Comparison of ENCODE assay signal across 8 cellular contexts in the genomic region with DNA sequence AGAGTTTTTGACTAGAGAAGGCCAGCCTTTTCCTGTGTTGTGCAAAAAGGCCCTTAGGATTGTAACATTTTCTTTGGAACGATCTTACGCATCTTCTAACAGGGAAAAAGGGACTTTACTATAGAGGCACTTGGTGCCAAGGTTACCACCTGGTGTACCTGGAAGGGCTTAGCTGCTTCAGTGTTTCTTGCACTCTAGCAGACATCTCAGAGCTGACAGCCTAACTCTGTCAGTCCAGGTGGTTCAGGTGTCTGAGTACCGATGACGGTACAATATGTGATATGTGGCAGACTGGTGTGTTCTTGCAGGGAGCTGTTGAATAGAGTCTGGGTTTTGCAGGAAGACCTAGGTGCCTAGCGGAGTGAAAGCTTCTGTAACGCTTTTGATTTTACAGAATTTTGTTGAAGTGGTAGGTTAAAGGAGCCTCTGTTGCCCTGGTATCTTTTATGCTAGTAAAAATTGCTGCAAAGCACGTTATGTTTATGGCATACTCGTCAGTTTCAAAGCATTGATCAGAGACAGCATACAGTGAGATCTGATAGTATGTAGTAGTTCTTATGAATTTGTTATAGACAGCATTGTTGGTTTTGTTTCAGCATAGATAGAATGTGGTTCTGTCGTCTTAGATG. TPM values are rescaled to one million over a fixed set of nuclear protein-coding genes. Genes with fewer than 3 reads are reported as not detected.
DNase-seq lines count a peak whose midpoint lies in the region; ATAC-seq and TF ChIP-seq lines count a peak whose summit lies in the region.

No MANE protein-coding gene starts in this region.

- peak overlapping the region; percentile 88 for H3K4me3 Mint-ChIP-seq in Calu3 (ENCODE audit: low read depth, unreplicated experiment)
- peak overlapping the region; percentile 79 for H3K4me3 Mint-ChIP-seq in activated T-helper 1 cell treated with anti-CD3 and anti-CD28 coated beads, Interleukin-12 subunit alpha, Interleukin-12 subunit beta, Interleukin-2, Interleukin-4 antibody, amounts not matched to agents 30 ng/mL and 10 ng/mL and 1 ng/mL, durations not matched to agents 14 hours and 24 hours and 36 hours

- H3K27ac Mint-ChIP-seq in Calu3 (ENCODE audit: unreplicated experiment) = peak overlapping the region; percentile 72
- no peak overlapping the region for H3K27ac Mint-ChIP-seq in activated T-helper 1 cell treated with anti-CD3 and anti-CD28 coated beads, Interleukin-12 subunit alpha, Interleukin-12 subunit beta, Interleukin-2, Interleukin-4 antibody, amounts not matched to agents 30 ng/mL and 10 ng/mL and 1 ng/mL, durations not matched to agents 14 hours and 24 hours and 36 hours

- DNase-seq in Calu3 = peak; percentile 17
- peak; percentile 38 for DNase-seq in M059J (ENCODE audit: low read depth)
- DNase-seq in activated T-helper 1 cell treated with anti-CD3 and anti-CD28 coated beads, Interleukin-12 subunit alpha, Interleukin-12 subunit beta, Interleukin-2, Interleukin-4 antibody, amounts not matched to agents 30 ng/mL and 10 ng/mL and 1 ng/mL, durations not matched to agents 14 hours and 24 hours and 36 hours (ENCODE audit: low spot score) = peak; percentile 3
- DNase-seq in SW 1271 (lab: John Stamatoyannopoulos, UW) = no peak
- no peak for DNase-seq in NOMO-1 (lab: John Stamatoyannopoulos, UW; ENCODE audit: unreplicated experiment in 2 of 2)

- H3K4me1 Mint-ChIP-seq in Calu3 (ENCODE audit: low read depth, unreplicated experiment) = peaks cover 26% of the 10 kb centered on the region
- H3K4me1 Mint-ChIP-seq in activated T-helper 1 cell treated with anti-CD3 and anti-CD28 coated beads, Interleukin-12 subunit alpha, Interleukin-12 subunit beta, Interleukin-2, Interleukin-4 antibody, amounts not matched to agents 30 ng/mL and 10 ng/mL and 1 ng/mL, durations not matched to agents 14 hours and 24 hours and 36 hours (ENCODE audit: low read depth) = peaks cover 30% of the 10 kb centered on the region

- H3K9me3 Mint-ChIP-seq in Calu3 (ENCODE audit: low read depth, unreplicated experiment) = no peaks in the 10 kb centered on the region
- H3K9me3 Mint-ChIP-seq in activated T-helper 1 cell treated with anti-CD3 and anti-CD28 coated beads, Interleukin-12 subunit alpha, Interleukin-12 subunit beta, Interleukin-2, Interleukin-4 antibody, amounts not matched to agents 30 ng/mL and 10 ng/mL and 1 ng/mL, durations not matched to agents 14 hours and 24 hours and 36 hours = no peaks in the 10 kb centered on the region

- H3K27me3 Mint-ChIP-seq in Calu3 (ENCODE audit: unreplicated experiment) = no peaks in the 10 kb centered on the region
- H3K27me3 Mint-ChIP-seq in activated T-helper 1 cell treated with anti-CD3 and anti-CD28 coated beads, Interleukin-12 subunit alpha, Interleukin-12 subunit beta, Interleukin-2, Interleukin-4 antibody, amounts not matched to agents 30 ng/mL and 10 ng/mL and 1 ng/mL, durations not matched to agents 14 hours and 24 hours and 36 hours (ENCODE audit: insufficient read depth) = peaks cover 40% of the 10 kb centered on the region

- no peak for ATAC-seq in HG02798 (IDR thresholded peaks at IDR 0.05; ENCODE audit: poor library complexity, unreplicated experiment)

- intact Hi-C loops in Calu3 (cut with micrococcal nuclease; ENCODE audit: unreplicated experiment) = loop anchor here (1.0 to 5.0 kb wide), 3 partner anchors 62 to 286 kb away; no protein-coding TSS in a partner anchor
- intact Hi-C loops in activated T-helper 1 cell treated with anti-CD3 and anti-CD28 coated beads, Interleukin-12 subunit alpha, Interleukin-12 subunit beta, Interleukin-2, Interleukin-4 antibody, amounts not matched to agents 30 ng/mL and 10 ng/mL and 1 ng/mL, durations not matched to agents 14 hours and 24 hours and 36 hours (cut with micrococcal nuclease) = loop anchor here (1.0 to 10.0 kb wide), 11 partner anchors 24 to 1365 kb away; partner anchors contain the start of genes AP4B1, CSDE1, CTTNBP2NL and DCLRE1B

- H3K4me3 ChIP-seq in iPS-11a (ENCODE audit: low read depth, low read length) (peak overlapping the region; percentile 71), skin epidermis (peak overlapping the region; percentile 72 to 100 (median 93))

- CTCF ChIA-PET in Calu3 (lab: Charles Lee) = interaction anchor here (1.0 to 1.3 kb wide), 2 partner anchors 62 to 65 kb away, joined by 3 to 4 read pairs; no protein-coding TSS in a partner anchor

- no peak for TF ChIP-seq CTCF in Calu3 (IDR thresholded peaks at IDR 0.05; ENCODE audit: unreplicated experiment)

- peaks cover 41% of the 10 kb centered on the region for H3K36me3 Mint-ChIP-seq in Calu3 (ENCODE audit: insufficient read depth, unreplicated experiment)
- no peaks in the 10 kb centered on the region for H3K36me3 Mint-ChIP-seq in activated T-helper 1 cell treated with anti-CD3 and anti-CD28 coated beads, Interleukin-12 subunit alpha, Interleukin-12 subunit beta, Interleukin-2, Interleukin-4 antibody, amounts not matched to agents 30 ng/mL and 10 ng/mL and 1 ng/mL, durations not matched to agents 14 hours and 24 hours and 36 hours (ENCODE audit: low read depth)

- no TSS peak for BruUV-seq in Calu3 (replicated peaks; lab: Mats Ljungman, UMichigan)

- H3K27ac ChIP-seq in skin epidermis = peak overlapping the region in 8 of 21 experiments; percentile 80 to 96 (median 91)

RNA-seq across cellular contexts. Expression of gene MAGI3, which starts 1.4 kb away (rescaled TPM):
- 13.4 and 14.2 TPM in 2 replicates for total RNA-seq in Calu3 (2022)
- total RNA-seq in M059J (2014; rRNA removed; shearing (Covaris generic)) = 7.6 and 12.7 TPM in 2 replicates
- 3.0 and 3.2 TPM in 2 replicates for total RNA-seq in activated T-helper 1 cell treated with anti-CD3 and anti-CD28 coated beads, Interleukin-12 subunit alpha, Interleukin-12 subunit beta, Interleukin-2, Interleukin-4 antibody, amounts not matched to agents 30 ng/mL and 10 ng/mL and 1 ng/mL, durations not matched to agents 14 hours and 24 hours and 36 hours

Comparison
In these comparisons a context has a peak if more than half of its experiments do, and no peak if none do; other contexts are left out.
1. DNase-seq: peak in Calu3 (single experiment), M059J (single experiment) and activated T-helper 1 cell treated with anti-CD3 and anti-CD28 coated beads, Interleukin-12 subunit alpha, Interleukin-12 subunit beta, Interleukin-2, Interleukin-4 antibody, amounts not matched to agents 30 ng/mL and 10 ng/mL and 1 ng/mL, durations not matched to agents 14 hours and 24 hours and 36 hours (single experiment); none in SW 1271 (0 of 2) and NOMO-1 (0 of 2).